ENCODE assay signal across 1 cellular context in the genomic region with DNA sequence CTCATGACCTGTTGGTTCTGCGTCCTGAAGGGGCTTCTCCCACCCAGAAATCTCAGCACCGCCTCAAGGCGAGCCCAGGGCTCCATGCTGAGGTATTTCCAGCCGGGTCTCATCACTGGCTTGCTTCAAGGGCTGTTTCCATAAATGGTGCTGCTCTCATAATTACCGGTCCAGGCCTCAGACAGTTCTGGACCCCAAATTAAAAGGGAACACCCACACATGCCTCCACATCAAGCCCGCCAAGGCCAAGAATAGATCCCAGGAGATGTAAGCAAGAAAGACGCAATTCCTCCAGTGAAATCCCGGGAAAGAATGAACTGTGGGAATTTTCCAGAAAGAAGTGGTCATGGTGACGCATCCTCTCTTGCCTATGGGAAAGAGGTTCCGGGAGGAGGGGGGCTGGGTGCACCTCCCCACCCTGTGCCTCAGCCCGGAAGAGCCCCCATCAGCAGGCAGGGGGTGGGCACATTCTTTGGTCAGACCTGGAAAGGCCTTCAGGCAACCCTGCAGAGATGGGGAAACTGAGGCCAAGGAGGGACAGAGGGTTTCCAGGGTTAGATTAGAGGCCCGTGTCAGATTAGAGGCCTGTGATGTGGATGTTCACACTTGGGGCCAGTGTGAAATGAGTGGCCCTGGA. TPM values are rescaled to one million over a fixed set of nuclear protein-coding genes. Genes with fewer than 3 reads are reported as not detected.
"Had no signal": no experiment of that assay in that cellular context is flagged by ENCODE, and none has a peak within 500 bp of the region (broad histone marks: within the 10 kb centered on the region; RNA-seq: fewer than 3 reads in every experiment).

No MANE protein-coding gene starts in this region.

RNA-seq across cellular contexts. Expression of a gene that starts 7.4 kb away (rescaled TPM):
- total RNA-seq: chondrocyte had no signal
